Comparison of ENCODE assay signal across 21 cellular contexts in genomic region chr1:190022709-190023108, GRCh38.
DNase-seq lines count a peak whose midpoint lies in the region; ATAC-seq and FAIRE-seq lines count a peak whose summit lies in the region.
"Had no signal": no experiment of that assay in that cellular context is flagged by ENCODE, and none has a peak within 500 bp of the region (broad histone marks: within the 10 kb centered on the region; RNA-seq: fewer than 3 reads in every experiment).

No MANE protein-coding gene starts in this region.

- in situ Hi-C loops in KBM-7 (cut with MboI; ENCODE audit: low pct_unique_long_range_greater_than_20kb, low sequenced_read_pairs), result no loop called here

- ATAC-seq in GM18867 (IDR thresholded peaks at IDR 0.05; ENCODE audit: unreplicated experiment), result peak; percentile 63
- peak; percentile 67 for ATAC-seq in HG03342 (IDR thresholded peaks at IDR 0.05; ENCODE audit: unreplicated experiment)
- ATAC-seq: CD8-positive, alpha-beta T cell; gastroesophageal sphincter; left colon; naive thymus-derived CD4-positive, alpha-beta T cell; sciatic nerve had no signal

- no peak overlapping the region for H3K4me3 ChIP-seq in effector memory CD4-positive, alpha-beta T cell (ENCODE audit: insufficient read depth, low read depth, low read length, poor library complexity, severe bottlenecking)
- H3K4me3 ChIP-seq: gastroesophageal sphincter, HAP-1, tibial artery had no signal

- H3K36me3 ChIP-seq in effector memory CD4-positive, alpha-beta T cell (ENCODE audit: control insufficient read depth, insufficient read depth, low read length), result no peaks in the 10 kb centered on the region
- H3K36me3 ChIP-seq: gastroesophageal sphincter, HAP-1, tibial artery had no signal

- H3K27ac ChIP-seq in effector memory CD4-positive, alpha-beta T cell (ENCODE audit: insufficient read depth, low read length, poor library complexity, severe bottlenecking), result no peak overlapping the region
- H3K27ac ChIP-seq: gastroesophageal sphincter, tibial artery had no signal

- FAIRE-seq in RCC 7860 (lab: Jason Lieb, UNC), result peak; percentile 91
- FAIRE-seq: colon, GM19239 had no signal

- no peaks in the 10 kb centered on the region for H3K27me3 ChIP-seq in effector memory CD4-positive, alpha-beta T cell (replicated peaks; ENCODE audit: control insufficient read depth, insufficient read depth, low read length, poor library complexity, severe bottlenecking)
- H3K27me3 ChIP-seq: gastroesophageal sphincter, tibial artery had no signal

- no peaks in the 10 kb centered on the region for H3K4me1 ChIP-seq in effector memory CD4-positive, alpha-beta T cell (ENCODE audit: control insufficient read depth, insufficient read depth, low read length, poor library complexity, severe bottlenecking)
- H3K4me1 ChIP-seq: gastroesophageal sphincter, HAP-1, tibial artery had no signal

- peak; percentile 66 for DNase-seq in RCC 7860 (ENCODE audit: low spot score)
- DNase-seq in glomerular visceral epithelial cell (ENCODE audit: extremely low spot score), result peak; percentile 29
- DNase-seq in amniotic stem cell (lab: John Stamatoyannopoulos, UW), result no peak
- DNase-seq in effector memory CD4-positive, alpha-beta T cell, result no peak
- DNase-seq in activated naive CD4-positive, alpha-beta T cell treated with Interleukin-2 at 50 U/mL for 16 hours, result no peak
- DNase-seq in KBM-7, result no peak
- DNase-seq: activated CD4-positive, alpha-beta memory T cell treated with anti-CD3 and anti-CD28 coated beads for 36 hours; activated gamma-delta T cell treated with Interleukin-2 at 50 U/mL for 16 hours; CD8-positive, alpha-beta T cell; left colon; naive thymus-derived CD4-positive, alpha-beta T cell; NCI-H1092 treated with DMSO at 0.1 percent for 48 hours; NCI-H774; tibial artery had no signal

- no peaks in the 10 kb centered on the region for H3K9me3 ChIP-seq in effector memory CD4-positive, alpha-beta T cell (ENCODE audit: control insufficient read depth, low read length)
- H3K9me3 ChIP-seq: gastroesophageal sphincter, HAP-1, tibial artery had no signal

Comparison
In these comparisons a context has a peak if more than half of its experiments do, and no peak if none do; other contexts are left out.
1. DNase-seq: peak in RCC 7860 (single experiment) and glomerular visceral epithelial cell (single experiment); none in amniotic stem cell (single experiment), effector memory CD4-positive, alpha-beta T cell (0 of 3), activated naive CD4-positive, alpha-beta T cell treated with Interleukin-2 at 50 U/mL for 16 hours (single experiment) and KBM-7 (single experiment).